1 cellular context compared by ENCODE assay signal in genomic region chr5:5360878-5361520, GRCh38.
A peak's percentile ranks its signal among the peaks of the same experiment; 100 is the strongest.
TF ChIP-seq lines count a peak whose summit lies in the region.

No MANE protein-coding gene starts in this region.

TF ChIP-seq in HepG2, 621 proteins besides CTCF, POLR2A, EP300 and RAD21 (continued from another document and continues in another):
- no peak for TF ChIP-seq FUBP1 (CRISPR knock-in tag; IDR thresholded peaks at IDR 0.05; ENCODE audit: borderline replicate concordance)
- peak; percentile 94 for TF ChIP-seq ZNF644 (CRISPR knock-in tag; IDR thresholded peaks at IDR 0.05; ENCODE audit: low read depth)
- TF ChIP-seq ZNF367 (CRISPR knock-in tag; IDR thresholded peaks at IDR 0.05; ENCODE audit: borderline replicate concordance), result no peak
- no peak for TF ChIP-seq RNF2 (conservative IDR thresholded peaks at IDR 0.05; ENCODE audit: low read depth)
- TF ChIP-seq NBN (conservative IDR thresholded peaks at IDR 0.05), result no peak
- no peak for TF ChIP-seq ZNF431 (CRISPR knock-in tag; IDR thresholded peaks at IDR 0.05; ENCODE audit: borderline replicate concordance, low read depth)
- TF ChIP-seq KDM1A (CRISPR knock-in tag; IDR thresholded peaks at IDR 0.05), result peak; percentile 75; the same call in 1 of the 2 replicates
- no peak for TF ChIP-seq HOXD1 (CRISPR knock-in tag; IDR thresholded peaks at IDR 0.05)
- no peak for TF ChIP-seq ZSCAN31 (CRISPR knock-in tag; IDR thresholded peaks at IDR 0.05; ENCODE audit: low read depth)
- TF ChIP-seq CC2D1A (CRISPR knock-in tag; IDR thresholded peaks at IDR 0.05), result no peak
- TF ChIP-seq, protein P1, sequence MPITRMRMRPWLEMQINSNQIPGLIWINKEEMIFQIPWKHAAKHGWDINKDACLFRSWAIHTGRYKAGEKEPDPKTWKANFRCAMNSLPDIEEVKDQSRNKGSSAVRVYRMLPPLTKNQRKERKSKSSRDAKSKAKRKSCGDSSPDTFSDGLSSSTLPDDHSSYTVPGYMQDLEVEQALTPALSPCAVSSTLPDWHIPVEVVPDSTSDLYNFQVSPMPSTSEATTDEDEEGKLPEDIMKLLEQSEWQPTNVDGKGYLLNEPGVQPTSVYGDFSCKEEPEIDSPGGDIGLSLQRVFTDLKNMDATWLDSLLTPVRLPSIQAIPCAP (CRISPR knock-in tag; IDR thresholded peaks at IDR 0.05; ENCODE audit: low read depth), result no peak
- TF ChIP-seq MTF1 (CRISPR knock-in tag; IDR thresholded peaks at IDR 0.05), result no peak
- TF ChIP-seq ZC3H13 (CRISPR knock-in tag; IDR thresholded peaks at IDR 0.05), result no peak
- TF ChIP-seq ESRRA (CRISPR knock-in tag; IDR thresholded peaks at IDR 0.05; ENCODE audit: low read depth), result 0 out of 2 replicates have a peak, but pooled peaks have one; percentile 56
- no peak for TF ChIP-seq ZNF570 (CRISPR knock-in tag; IDR thresholded peaks at IDR 0.05; ENCODE audit: borderline replicate concordance)
- TF ChIP-seq, protein P2, sequence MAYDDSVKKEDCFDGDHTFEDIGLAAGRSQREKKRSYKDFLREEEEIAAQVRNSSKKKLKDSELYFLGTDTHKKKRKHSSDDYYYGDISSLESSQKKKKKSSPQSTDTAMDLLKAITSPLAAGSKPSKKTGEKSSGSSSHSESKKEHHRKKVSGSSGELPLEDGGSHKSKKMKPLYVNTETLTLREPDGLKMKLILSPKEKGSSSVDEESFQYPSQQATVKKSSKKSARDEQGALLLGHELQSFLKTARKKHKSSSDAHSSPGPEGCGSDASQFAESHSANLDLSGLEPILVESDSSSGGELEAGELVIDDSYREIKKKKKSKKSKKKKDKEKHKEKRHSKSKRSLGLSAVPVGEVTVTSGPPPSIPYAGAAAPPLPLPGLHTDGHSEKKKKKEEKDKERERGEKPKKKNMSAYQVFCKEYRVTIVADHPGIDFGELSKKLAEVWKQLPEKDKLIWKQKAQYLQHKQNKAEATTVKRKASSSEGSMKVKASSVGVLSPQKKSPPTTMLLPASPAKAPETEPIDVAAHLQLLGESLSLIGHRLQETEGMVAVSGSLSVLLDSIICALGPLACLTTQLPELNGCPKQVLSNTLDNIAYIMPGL (CRISPR knock-in tag; IDR thresholded peaks at IDR 0.05; ENCODE audit: borderline replicate concordance in 1 of 2, low read depth in 1 of 2), result no peak
- TF ChIP-seq, protein P3, sequence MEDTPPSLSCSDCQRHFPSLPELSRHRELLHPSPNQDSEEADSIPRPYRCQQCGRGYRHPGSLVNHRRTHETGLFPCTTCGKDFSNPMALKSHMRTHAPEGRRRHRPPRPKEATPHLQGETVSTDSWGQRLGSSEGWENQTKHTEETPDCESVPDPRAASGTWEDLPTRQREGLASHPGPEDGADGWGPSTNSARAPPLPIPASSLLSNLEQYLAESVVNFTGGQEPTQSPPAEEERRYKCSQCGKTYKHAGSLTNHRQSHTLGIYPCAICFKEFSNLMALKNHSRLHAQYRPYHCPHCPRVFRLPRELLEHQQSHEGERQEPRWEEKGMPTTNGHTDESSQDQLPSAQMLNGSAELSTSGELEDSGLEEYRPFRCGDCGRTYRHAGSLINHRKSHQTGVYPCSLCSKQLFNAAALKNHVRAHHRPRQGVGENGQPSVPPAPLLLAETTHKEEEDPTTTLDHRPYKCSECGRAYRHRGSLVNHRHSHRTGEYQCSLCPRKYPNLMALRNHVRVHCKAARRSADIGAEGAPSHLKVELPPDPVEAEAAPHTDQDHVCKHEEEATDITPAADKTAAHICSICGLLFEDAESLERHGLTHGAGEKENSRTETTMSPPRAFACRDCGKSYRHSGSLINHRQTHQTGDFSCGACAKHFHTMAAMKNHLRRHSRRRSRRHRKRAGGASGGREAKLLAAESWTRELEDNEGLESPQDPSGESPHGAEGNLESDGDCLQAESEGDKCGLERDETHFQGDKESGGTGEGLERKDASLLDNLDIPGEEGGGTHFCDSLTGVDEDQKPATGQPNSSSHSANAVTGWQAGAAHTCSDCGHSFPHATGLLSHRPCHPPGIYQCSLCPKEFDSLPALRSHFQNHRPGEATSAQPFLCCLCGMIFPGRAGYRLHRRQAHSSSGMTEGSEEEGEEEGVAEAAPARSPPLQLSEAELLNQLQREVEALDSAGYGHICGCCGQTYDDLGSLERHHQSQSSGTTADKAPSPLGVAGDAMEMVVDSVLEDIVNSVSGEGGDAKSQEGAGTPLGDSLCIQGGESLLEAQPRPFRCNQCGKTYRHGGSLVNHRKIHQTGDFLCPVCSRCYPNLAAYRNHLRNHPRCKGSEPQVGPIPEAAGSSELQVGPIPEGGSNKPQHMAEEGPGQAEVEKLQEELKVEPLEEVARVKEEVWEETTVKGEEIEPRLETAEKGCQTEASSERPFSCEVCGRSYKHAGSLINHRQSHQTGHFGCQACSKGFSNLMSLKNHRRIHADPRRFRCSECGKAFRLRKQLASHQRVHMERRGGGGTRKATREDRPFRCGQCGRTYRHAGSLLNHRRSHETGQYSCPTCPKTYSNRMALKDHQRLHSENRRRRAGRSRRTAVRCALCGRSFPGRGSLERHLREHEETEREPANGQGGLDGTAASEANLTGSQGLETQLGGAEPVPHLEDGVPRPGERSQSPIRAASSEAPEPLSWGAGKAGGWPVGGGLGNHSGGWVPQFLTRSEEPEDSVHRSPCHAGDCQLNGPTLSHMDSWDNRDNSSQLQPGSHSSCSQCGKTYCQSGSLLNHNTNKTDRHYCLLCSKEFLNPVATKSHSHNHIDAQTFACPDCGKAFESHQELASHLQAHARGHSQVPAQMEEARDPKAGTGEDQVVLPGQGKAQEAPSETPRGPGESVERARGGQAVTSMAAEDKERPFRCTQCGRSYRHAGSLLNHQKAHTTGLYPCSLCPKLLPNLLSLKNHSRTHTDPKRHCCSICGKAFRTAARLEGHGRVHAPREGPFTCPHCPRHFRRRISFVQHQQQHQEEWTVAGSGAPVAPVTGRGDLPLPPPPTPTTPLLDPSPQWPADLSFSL (CRISPR knock-in tag; IDR thresholded peaks at IDR 0.05), result no peak
- TF ChIP-seq ZNF326 (CRISPR knock-in tag; IDR thresholded peaks at IDR 0.05; ENCODE audit: borderline replicate concordance), result no peak
- TF ChIP-seq ZNF235 (CRISPR knock-in tag; IDR thresholded peaks at IDR 0.05; ENCODE audit: borderline replicate concordance), result no peak
- no peak for TF ChIP-seq ZSCAN22 (CRISPR knock-in tag; IDR thresholded peaks at IDR 0.05)
- TF ChIP-seq AHR (CRISPR knock-in tag; IDR thresholded peaks at IDR 0.05), result no peak
- peak; percentile 83 for TF ChIP-seq NR2F2 (IDR thresholded peaks at IDR 0.05; ENCODE audit: borderline replicate concordance, low read depth)
- TF ChIP-seq NFYC (CRISPR knock-in tag; IDR thresholded peaks at IDR 0.05), result no peak
- TF ChIP-seq ZNF282 (IDR thresholded peaks at IDR 0.05; ENCODE audit: partially characterized antibody), result no peak
- TF ChIP-seq ZNF263 (CRISPR knock-in tag; IDR thresholded peaks at IDR 0.05), result peak; percentile 58; the same call in 1 of the 2 replicates
- TF ChIP-seq, protein P4, sequence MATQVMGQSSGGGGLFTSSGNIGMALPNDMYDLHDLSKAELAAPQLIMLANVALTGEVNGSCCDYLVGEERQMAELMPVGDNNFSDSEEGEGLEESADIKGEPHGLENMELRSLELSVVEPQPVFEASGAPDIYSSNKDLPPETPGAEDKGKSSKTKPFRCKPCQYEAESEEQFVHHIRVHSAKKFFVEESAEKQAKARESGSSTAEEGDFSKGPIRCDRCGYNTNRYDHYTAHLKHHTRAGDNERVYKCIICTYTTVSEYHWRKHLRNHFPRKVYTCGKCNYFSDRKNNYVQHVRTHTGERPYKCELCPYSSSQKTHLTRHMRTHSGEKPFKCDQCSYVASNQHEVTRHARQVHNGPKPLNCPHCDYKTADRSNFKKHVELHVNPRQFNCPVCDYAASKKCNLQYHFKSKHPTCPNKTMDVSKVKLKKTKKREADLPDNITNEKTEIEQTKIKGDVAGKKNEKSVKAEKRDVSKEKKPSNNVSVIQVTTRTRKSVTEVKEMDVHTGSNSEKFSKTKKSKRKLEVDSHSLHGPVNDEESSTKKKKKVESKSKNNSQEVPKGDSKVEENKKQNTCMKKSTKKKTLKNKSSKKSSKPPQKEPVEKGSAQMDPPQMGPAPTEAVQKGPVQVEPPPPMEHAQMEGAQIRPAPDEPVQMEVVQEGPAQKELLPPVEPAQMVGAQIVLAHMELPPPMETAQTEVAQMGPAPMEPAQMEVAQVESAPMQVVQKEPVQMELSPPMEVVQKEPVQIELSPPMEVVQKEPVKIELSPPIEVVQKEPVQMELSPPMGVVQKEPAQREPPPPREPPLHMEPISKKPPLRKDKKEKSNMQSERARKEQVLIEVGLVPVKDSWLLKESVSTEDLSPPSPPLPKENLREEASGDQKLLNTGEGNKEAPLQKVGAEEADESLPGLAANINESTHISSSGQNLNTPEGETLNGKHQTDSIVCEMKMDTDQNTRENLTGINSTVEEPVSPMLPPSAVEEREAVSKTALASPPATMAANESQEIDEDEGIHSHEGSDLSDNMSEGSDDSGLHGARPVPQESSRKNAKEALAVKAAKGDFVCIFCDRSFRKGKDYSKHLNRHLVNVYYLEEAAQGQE (IDR thresholded peaks at IDR 0.05; ENCODE audit: borderline replicate concordance in 1 of 2, low read depth in 1 of 2, low read length in 2 of 2), result 0 out of 4 replicates have a peak, but pooled peaks of 1 of the 2 experiments have one; percentile 35
- no peak for TF ChIP-seq ZFY (CRISPR knock-in tag; IDR thresholded peaks at IDR 0.05)
- peak; percentile 37; the same call in 1 of the 2 replicates for TF ChIP-seq DMAP1 (CRISPR knock-in tag; IDR thresholded peaks at IDR 0.05)
- no peak for TF ChIP-seq HNRNPH1 (optimal IDR thresholded peaks at IDR 0.05; ENCODE audit: low read depth, low read length)
- TF ChIP-seq RELA (CRISPR knock-in tag; IDR thresholded peaks at IDR 0.05), result no peak
- peak; percentile 52; the same call in 1 of the 2 replicates for TF ChIP-seq ZNF580 (CRISPR knock-in tag; IDR thresholded peaks at IDR 0.05; ENCODE audit: borderline replicate concordance, low read depth)
- TF ChIP-seq, protein P5, sequence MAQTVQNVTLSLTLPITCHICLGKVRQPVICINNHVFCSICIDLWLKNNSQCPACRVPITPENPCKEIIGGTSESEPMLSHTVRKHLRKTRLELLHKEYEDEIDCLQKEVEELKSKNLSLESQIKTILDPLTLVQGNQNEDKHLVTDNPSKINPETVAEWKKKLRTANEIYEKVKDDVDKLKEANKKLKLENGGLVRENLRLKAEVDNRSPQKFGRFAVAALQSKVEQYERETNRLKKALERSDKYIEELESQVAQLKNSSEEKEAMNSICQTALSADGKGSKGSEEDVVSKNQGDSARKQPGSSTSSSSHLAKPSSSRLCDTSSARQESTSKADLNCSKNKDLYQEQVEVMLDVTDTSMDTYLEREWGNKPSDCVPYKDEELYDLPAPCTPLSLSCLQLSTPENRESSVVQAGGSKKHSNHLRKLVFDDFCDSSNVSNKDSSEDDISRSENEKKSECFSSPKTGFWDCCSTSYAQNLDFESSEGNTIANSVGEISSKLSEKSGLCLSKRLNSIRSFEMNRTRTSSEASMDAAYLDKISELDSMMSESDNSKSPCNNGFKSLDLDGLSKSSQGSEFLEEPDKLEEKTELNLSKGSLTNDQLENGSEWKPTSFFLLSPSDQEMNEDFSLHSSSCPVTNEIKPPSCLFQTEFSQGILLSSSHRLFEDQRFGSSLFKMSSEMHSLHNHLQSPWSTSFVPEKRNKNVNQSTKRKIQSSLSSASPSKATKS (CRISPR knock-in tag; IDR thresholded peaks at IDR 0.05), result no peak
- no peak for TF ChIP-seq ZSCAN9 (CRISPR knock-in tag; IDR thresholded peaks at IDR 0.05; ENCODE audit: borderline replicate concordance)
- peak; percentile 54; the same call in 1 of the 2 replicates for TF ChIP-seq MIER2 (CRISPR knock-in tag; IDR thresholded peaks at IDR 0.05)
- peak; percentile 27; the same call in 1 of the 2 replicates for TF ChIP-seq CBFB (CRISPR knock-in tag; IDR thresholded peaks at IDR 0.05)
- TF ChIP-seq CAMTA2 (CRISPR knock-in tag; IDR thresholded peaks at IDR 0.05; ENCODE audit: borderline replicate concordance), result no peak
- TF ChIP-seq WIZ (CRISPR knock-in tag; IDR thresholded peaks at IDR 0.05), result peak; percentile 27; the same call in 1 of the 2 replicates
- TF ChIP-seq RBM22 (optimal IDR thresholded peaks at IDR 0.05; ENCODE audit: low read length), result no peak
- peak; percentile 42; the same call in 1 of the 2 replicates for TF ChIP-seq ZMYM2 (CRISPR knock-in tag; IDR thresholded peaks at IDR 0.05)
- TF ChIP-seq RFXAP (CRISPR knock-in tag; IDR thresholded peaks at IDR 0.05; ENCODE audit: borderline replicate concordance), result no peak
- TF ChIP-seq ZSCAN25 (CRISPR knock-in tag; IDR thresholded peaks at IDR 0.05), result no peak; the same call in 1 of the 2 replicates
- TF ChIP-seq CBX5 (CRISPR knock-in tag; IDR thresholded peaks at IDR 0.05; ENCODE audit: borderline replicate concordance), result peak; percentile 62; the same call in 1 of the 2 replicates
- TF ChIP-seq SRY (CRISPR knock-in tag; IDR thresholded peaks at IDR 0.05), result peak; percentile 36; the same call in 1 of the 2 replicates
- peak; percentile 64; the same call in 1 of the 2 replicates for TF ChIP-seq HOMEZ (CRISPR knock-in tag; IDR thresholded peaks at IDR 0.05; ENCODE audit: low read depth)
- TF ChIP-seq ZNF264 (CRISPR knock-in tag; IDR thresholded peaks at IDR 0.05), result peak; percentile 88
- no peak for TF ChIP-seq ZNF616 (CRISPR knock-in tag; IDR thresholded peaks at IDR 0.05; ENCODE audit: low read depth)
- TF ChIP-seq ZBTB3 (CRISPR knock-in tag; IDR thresholded peaks at IDR 0.05; ENCODE audit: borderline replicate concordance, low read depth), result no peak
- TF ChIP-seq ZNF232 (CRISPR knock-in tag; IDR thresholded peaks at IDR 0.05; ENCODE audit: borderline replicate concordance), result peak; percentile 49; the same call in 1 of the 2 replicates
- no peak for TF ChIP-seq NR1H2 (CRISPR knock-in tag; IDR thresholded peaks at IDR 0.05; ENCODE audit: borderline replicate concordance, low read depth)
- TF ChIP-seq IKZF1 (IDR thresholded peaks at IDR 0.05), result no peak
